1 cellular context compared by ENCODE assay signal in the genomic region with DNA sequence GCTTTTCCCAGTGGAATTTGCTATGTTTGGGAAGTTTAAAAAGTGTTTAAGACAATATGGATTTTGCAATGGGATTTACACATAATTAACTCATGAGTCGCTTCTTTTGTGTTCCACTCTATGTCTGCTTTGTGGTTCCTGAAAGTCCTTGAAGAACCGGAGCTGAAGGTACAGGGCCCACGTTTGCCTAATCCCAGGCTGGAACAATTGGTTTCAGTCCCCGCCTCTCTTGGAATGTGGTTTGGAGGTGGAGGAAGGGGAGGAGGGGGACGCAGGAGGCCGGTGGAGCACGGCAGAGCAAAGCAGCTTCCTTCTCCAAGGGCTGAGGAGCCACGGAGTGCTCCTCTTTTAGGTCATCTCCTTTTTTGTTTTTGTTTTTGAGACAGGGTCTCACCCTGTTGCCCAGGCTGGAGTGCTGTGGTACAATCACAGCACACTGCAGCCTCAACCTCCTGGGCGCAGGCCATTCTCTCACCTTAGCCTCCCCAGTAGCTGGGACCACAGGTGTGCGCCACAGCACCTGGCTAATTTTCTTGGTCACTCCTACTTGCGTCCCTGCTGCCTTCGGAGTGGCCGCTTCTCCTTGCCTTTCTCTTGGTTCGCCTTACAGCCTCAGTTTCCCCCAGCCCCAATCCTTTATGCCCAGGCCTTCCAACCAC.
TF ChIP-seq lines count a peak whose summit lies in the region.

No MANE protein-coding gene starts in this region.

TF ChIP-seq in WTC11, 78 proteins besides CTCF, POLR2A, EP300 and RAD21 (continued from another document and continues in another):
- TF ChIP-seq, protein P1, sequence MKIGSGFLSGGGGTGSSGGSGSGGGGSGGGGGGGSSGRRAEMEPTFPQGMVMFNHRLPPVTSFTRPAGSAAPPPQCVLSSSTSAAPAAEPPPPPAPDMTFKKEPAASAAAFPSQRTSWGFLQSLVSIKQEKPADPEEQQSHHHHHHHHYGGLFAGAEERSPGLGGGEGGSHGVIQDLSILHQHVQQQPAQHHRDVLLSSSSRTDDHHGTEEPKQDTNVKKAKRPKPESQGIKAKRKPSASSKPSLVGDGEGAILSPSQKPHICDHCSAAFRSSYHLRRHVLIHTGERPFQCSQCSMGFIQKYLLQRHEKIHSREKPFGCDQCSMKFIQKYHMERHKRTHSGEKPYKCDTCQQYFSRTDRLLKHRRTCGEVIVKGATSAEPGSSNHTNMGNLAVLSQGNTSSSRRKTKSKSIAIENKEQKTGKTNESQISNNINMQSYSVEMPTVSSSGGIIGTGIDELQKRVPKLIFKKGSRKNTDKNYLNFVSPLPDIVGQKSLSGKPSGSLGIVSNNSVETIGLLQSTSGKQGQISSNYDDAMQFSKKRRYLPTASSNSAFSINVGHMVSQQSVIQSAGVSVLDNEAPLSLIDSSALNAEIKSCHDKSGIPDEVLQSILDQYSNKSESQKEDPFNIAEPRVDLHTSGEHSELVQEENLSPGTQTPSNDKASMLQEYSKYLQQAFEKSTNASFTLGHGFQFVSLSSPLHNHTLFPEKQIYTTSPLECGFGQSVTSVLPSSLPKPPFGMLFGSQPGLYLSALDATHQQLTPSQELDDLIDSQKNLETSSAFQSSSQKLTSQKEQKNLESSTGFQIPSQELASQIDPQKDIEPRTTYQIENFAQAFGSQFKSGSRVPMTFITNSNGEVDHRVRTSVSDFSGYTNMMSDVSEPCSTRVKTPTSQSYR (CRISPR knock-in tag; IDR thresholded peaks at IDR 0.05): no peak
- TF ChIP-seq TCF7 (CRISPR knock-in tag; IDR thresholded peaks at IDR 0.05; ENCODE audit: low read depth): no peak
- TF ChIP-seq JAZF1 (CRISPR knock-in tag; IDR thresholded peaks at IDR 0.05): no peak
- no peak for TF ChIP-seq ZNF138 (CRISPR knock-in tag; conservative IDR thresholded peaks at IDR 0.05)
- peak; percentile 62; the same call in 1 of the 2 replicates for TF ChIP-seq ZNF121 (CRISPR knock-in tag; IDR thresholded peaks at IDR 0.05)
- no peak for TF ChIP-seq ATF2 (CRISPR knock-in tag; IDR thresholded peaks at IDR 0.05; ENCODE audit: borderline replicate concordance, low read depth)
- no peak for TF ChIP-seq EMX1 (CRISPR knock-in tag; IDR thresholded peaks at IDR 0.05)
- TF ChIP-seq NFYB (CRISPR knock-in tag; conservative IDR thresholded peaks at IDR 0.05; ENCODE audit: low read depth): no peak
- TF ChIP-seq ZNF396 (CRISPR knock-in tag; IDR thresholded peaks at IDR 0.05; ENCODE audit: borderline replicate concordance): no peak
- no peak for TF ChIP-seq SMAD4 (CRISPR knock-in tag; IDR thresholded peaks at IDR 0.05)
- no peak for TF ChIP-seq HMGA2 (CRISPR knock-in tag; IDR thresholded peaks at IDR 0.05)
- no peak for TF ChIP-seq GRHL2 (CRISPR knock-in tag; IDR thresholded peaks at IDR 0.05; ENCODE audit: insufficient replicate concordance, severe bottlenecking)
- TF ChIP-seq, protein P2, sequence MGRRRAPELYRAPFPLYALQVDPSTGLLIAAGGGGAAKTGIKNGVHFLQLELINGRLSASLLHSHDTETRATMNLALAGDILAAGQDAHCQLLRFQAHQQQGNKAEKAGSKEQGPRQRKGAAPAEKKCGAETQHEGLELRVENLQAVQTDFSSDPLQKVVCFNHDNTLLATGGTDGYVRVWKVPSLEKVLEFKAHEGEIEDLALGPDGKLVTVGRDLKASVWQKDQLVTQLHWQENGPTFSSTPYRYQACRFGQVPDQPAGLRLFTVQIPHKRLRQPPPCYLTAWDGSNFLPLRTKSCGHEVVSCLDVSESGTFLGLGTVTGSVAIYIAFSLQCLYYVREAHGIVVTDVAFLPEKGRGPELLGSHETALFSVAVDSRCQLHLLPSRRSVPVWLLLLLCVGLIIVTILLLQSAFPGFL (CRISPR knock-in tag; IDR thresholded peaks at IDR 0.05; ENCODE audit: borderline replicate concordance): no peak
- TF ChIP-seq NFE2L1 (CRISPR knock-in tag; IDR thresholded peaks at IDR 0.05): no peak
- no peak for TF ChIP-seq ZBTB43 (CRISPR knock-in tag; IDR thresholded peaks at IDR 0.05)
- TF ChIP-seq TEAD1 (CRISPR knock-in tag; IDR thresholded peaks at IDR 0.05): peak; percentile 63; the same call in 1 of the 2 replicates
- TF ChIP-seq MXD4 (CRISPR knock-in tag; IDR thresholded peaks at IDR 0.05; ENCODE audit: borderline replicate concordance): no peak
- TF ChIP-seq ERG (CRISPR knock-in tag; IDR thresholded peaks at IDR 0.05): no peak
- peak; percentile 58; the same call in 1 of the 2 replicates for TF ChIP-seq TEAD4 (CRISPR knock-in tag; IDR thresholded peaks at IDR 0.05)
- TF ChIP-seq ZNF416 (CRISPR knock-in tag; IDR thresholded peaks at IDR 0.05): no peak
- TF ChIP-seq RORB (CRISPR knock-in tag; IDR thresholded peaks at IDR 0.05): no peak
- no peak for TF ChIP-seq SP1 (CRISPR knock-in tag; conservative IDR thresholded peaks at IDR 0.05)
- no peak for TF ChIP-seq AFF4 (CRISPR knock-in tag; IDR thresholded peaks at IDR 0.05; ENCODE audit: borderline replicate concordance)
- TF ChIP-seq, protein P3, sequence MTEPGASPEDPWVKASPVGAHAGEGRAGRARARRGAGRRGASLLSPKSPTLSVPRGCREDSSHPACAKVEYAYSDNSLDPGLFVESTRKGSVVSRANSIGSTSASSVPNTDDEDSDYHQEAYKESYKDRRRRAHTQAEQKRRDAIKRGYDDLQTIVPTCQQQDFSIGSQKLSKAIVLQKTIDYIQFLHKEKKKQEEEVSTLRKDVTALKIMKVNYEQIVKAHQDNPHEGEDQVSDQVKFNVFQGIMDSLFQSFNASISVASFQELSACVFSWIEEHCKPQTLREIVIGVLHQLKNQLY (CRISPR knock-in tag; IDR thresholded peaks at IDR 0.05): no peak
- no peak for TF ChIP-seq IRF1 (CRISPR knock-in tag; IDR thresholded peaks at IDR 0.05)
- TF ChIP-seq ZNF317 (CRISPR knock-in tag; IDR thresholded peaks at IDR 0.05; ENCODE audit: borderline replicate concordance, low read depth): no peak
- TF ChIP-seq GTF2I (CRISPR knock-in tag; conservative IDR thresholded peaks at IDR 0.05): no peak
- TF ChIP-seq CREB1 (CRISPR knock-in tag; IDR thresholded peaks at IDR 0.05): no peak
- no peak for TF ChIP-seq OVOL2 (CRISPR knock-in tag; IDR thresholded peaks at IDR 0.05; ENCODE audit: borderline replicate concordance)
- no peak for TF ChIP-seq SMAD3 (CRISPR knock-in tag; IDR thresholded peaks at IDR 0.05; ENCODE audit: borderline replicate concordance)
- TF ChIP-seq, protein P4, sequence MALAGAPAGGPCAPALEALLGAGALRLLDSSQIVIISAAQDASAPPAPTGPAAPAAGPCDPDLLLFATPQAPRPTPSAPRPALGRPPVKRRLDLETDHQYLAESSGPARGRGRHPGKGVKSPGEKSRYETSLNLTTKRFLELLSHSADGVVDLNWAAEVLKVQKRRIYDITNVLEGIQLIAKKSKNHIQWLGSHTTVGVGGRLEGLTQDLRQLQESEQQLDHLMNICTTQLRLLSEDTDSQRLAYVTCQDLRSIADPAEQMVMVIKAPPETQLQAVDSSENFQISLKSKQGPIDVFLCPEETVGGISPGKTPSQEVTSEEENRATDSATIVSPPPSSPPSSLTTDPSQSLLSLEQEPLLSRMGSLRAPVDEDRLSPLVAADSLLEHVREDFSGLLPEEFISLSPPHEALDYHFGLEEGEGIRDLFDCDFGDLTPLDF (CRISPR knock-in tag; IDR thresholded peaks at IDR 0.05): no peak
- TF ChIP-seq MYBL2 (CRISPR knock-in tag; IDR thresholded peaks at IDR 0.05): no peak
- TF ChIP-seq ZNF671 (CRISPR knock-in tag; IDR thresholded peaks at IDR 0.05): no peak
- TF ChIP-seq JUN (CRISPR knock-in tag; IDR thresholded peaks at IDR 0.05): no peak
- no peak for TF ChIP-seq ESRRA (CRISPR knock-in tag; IDR thresholded peaks at IDR 0.05; ENCODE audit: borderline replicate concordance)
- TF ChIP-seq, protein P5, sequence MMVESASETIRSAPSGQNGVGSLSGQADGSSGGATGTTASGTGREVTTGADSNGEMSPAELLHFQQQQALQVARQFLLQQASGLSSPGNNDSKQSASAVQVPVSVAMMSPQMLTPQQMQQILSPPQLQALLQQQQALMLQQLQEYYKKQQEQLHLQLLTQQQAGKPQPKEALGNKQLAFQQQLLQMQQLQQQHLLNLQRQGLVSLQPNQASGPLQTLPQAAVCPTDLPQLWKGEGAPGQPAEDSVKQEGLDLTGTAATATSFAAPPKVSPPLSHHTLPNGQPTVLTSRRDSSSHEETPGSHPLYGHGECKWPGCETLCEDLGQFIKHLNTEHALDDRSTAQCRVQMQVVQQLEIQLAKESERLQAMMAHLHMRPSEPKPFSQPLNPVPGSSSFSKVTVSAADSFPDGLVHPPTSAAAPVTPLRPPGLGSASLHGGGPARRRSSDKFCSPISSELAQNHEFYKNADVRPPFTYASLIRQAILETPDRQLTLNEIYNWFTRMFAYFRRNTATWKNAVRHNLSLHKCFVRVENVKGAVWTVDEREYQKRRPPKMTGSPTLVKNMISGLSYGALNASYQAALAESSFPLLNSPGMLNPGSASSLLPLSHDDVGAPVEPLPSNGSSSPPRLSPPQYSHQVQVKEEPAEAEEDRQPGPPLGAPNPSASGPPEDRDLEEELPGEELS (CRISPR knock-in tag; IDR thresholded peaks at IDR 0.05): no peak
- no peak for TF ChIP-seq SOX15 (CRISPR knock-in tag; IDR thresholded peaks at IDR 0.05)
- no peak for TF ChIP-seq HMGXB4 (CRISPR knock-in tag; IDR thresholded peaks at IDR 0.05)
- TF ChIP-seq, protein P6, sequence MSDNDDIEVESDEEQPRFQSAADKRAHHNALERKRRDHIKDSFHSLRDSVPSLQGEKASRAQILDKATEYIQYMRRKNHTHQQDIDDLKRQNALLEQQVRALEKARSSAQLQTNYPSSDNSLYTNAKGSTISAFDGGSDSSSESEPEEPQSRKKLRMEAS (CRISPR knock-in tag; IDR thresholded peaks at IDR 0.05): no peak
- TF ChIP-seq ZNF263 (CRISPR knock-in tag; IDR thresholded peaks at IDR 0.05; ENCODE audit: low read depth): peak; percentile 97
- no peak for TF ChIP-seq FOXP1 (CRISPR knock-in tag; IDR thresholded peaks at IDR 0.05; ENCODE audit: borderline replicate concordance)
